Comparison of ENCODE assay signal across 10 cellular contexts in the genomic region with DNA sequence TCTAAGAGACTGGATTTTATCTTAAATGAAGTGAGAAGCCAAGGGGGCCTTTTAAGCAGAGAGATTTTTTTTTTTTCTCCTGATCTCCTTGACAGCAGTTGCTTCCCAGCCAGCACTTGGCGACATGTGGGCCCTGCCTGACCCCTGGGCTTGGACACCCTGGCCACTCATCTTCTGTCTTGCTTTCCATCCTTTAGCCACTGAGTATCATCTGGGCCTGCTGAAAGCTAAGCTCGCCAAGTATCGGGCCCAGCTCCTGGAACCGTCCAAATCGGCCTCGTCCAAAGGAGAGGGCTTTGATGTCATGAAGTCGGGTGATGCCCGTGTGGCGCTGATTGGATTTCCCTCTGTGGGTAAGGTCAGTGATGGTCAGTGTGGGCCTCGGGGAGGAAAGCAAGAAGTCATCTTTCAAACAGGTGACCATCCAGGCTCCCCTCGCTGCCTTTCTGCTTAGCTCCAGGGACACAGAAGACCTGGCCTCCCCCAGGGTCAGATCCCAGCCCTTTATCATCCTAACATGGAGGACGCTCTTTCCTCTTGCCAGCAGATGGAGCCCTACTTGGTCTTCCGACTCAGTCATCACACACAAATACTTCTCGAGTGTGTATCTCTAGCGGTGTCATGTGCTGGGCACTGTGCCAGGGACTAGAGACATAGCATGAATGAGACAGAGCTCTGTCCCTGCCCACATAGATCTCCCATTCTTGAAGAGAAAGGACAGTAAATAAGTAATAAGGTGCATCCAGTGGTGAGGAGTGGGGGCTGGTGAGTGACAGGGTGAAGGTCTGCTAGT. TPM values are rescaled to one million over a fixed set of nuclear protein-coding genes. Genes with fewer than 3 reads are reported as not detected.
DNase-seq lines count a peak whose midpoint lies in the region; ATAC-seq and TF ChIP-seq lines count a peak whose summit lies in the region.
"Had no signal": no experiment of that assay in that cellular context is flagged by ENCODE, and none has a peak within 500 bp of the region (broad histone marks: within the 10 kb centered on the region; RNA-seq: fewer than 3 reads in every experiment).

No MANE protein-coding gene starts in this region.

- H3K4me2 ChIP-seq in GM23248 (ENCODE audit: unreplicated experiment): no peak overlapping the region

- no peaks in the 10 kb centered on the region for H3K9me3 ChIP-seq in GM23248 (ENCODE audit: low read depth)
- no peaks in the 10 kb centered on the region for H3K9me3 ChIP-seq in SJCRH30 (replicated peaks)
- H3K9me3 ChIP-seq in uterus: no peaks in the 10 kb centered on the region

- H4K20me1 ChIP-seq in GM23248 (ENCODE audit: insufficient read depth): no peaks in the 10 kb centered on the region

- H3F3A ChIP-seq in GM23248 (ENCODE audit: insufficient read depth): no peaks in the 10 kb centered on the region

- H3K79me2 ChIP-seq in GM23248 (ENCODE audit: insufficient read depth): peaks cover 20% of the 10 kb centered on the region

- H2AFZ ChIP-seq in GM23248: no peak overlapping the region

- peaks cover 10% of the 10 kb centered on the region; the same call in 1 of the 2 replicates for H3K36me3 ChIP-seq in GM23248 (ENCODE audit: low read depth)
- H3K36me3 ChIP-seq in SJCRH30: peaks cover 32% of the 10 kb centered on the region
- no peaks in the 10 kb centered on the region for H3K36me3 ChIP-seq in uterus

- no peak for TF ChIP-seq POLR2A in uterus (IDR thresholded peaks at IDR 0.05)

- H3K4me3 ChIP-seq in AG10803 (ENCODE audit: low read length): no peak overlapping the region
- no peak overlapping the region for H3K4me3 ChIP-seq in GM23248
- H3K4me3 ChIP-seq in SJCRH30: no peak overlapping the region
- H3K4me3 ChIP-seq in uterus: no peak overlapping the region
- H3K4me3 ChIP-seq: dorsolateral prefrontal cortex had no signal

- WGBS in GM23248 (ENCODE audit: low coverage in 1 of 2, low lambda C conversion rate in 2 of 2, missing lambda C conversion rate in 2 of 2), 2 experiments: 62% methylated on average over 15 of the region's 15 CpGs

- H3K9ac ChIP-seq in GM23248: no peak overlapping the region

- no peaks in the 10 kb centered on the region for H3K27me3 ChIP-seq in GM23248 (replicated peaks; ENCODE audit: insufficient read depth)
- H3K27me3 ChIP-seq in SJCRH30: no peaks in the 10 kb centered on the region
- no peaks in the 10 kb centered on the region for H3K27me3 ChIP-seq in uterus
- H3K27me3 ChIP-seq: dorsolateral prefrontal cortex had no signal

- peaks cover 4% of the 10 kb centered on the region for H3K27me3 Mint-ChIP-seq in glutamatergic neuron (ENCODE audit: unreplicated experiment)

- peaks cover 3% of the 10 kb centered on the region for H3K4me1 Mint-ChIP-seq in glutamatergic neuron (ENCODE audit: low read depth, unreplicated experiment)

- H3K27ac ChIP-seq in GM23248 (no peak overlapping the region), SJCRH30 (no peak overlapping the region), uterus (no peak overlapping the region)
- H3K27ac ChIP-seq: dorsolateral prefrontal cortex, HL-60 had no signal

- ATAC-seq in HG03045 (IDR thresholded peaks at IDR 0.05; ENCODE audit: unreplicated experiment): no peak

- intact Hi-C loops in uterus (cut with DNase I; ENCODE audit: low total_unique reads): no loop called here

- H3K9me2 ChIP-seq in GM23248 (ENCODE audit: insufficient read depth): no peaks in the 10 kb centered on the region

- H3K27ac Mint-ChIP-seq in glutamatergic neuron (ENCODE audit: unreplicated experiment): no peak overlapping the region

- H3K4me1 ChIP-seq in GM23248 (ENCODE audit: insufficient read depth) (peaks cover 5% of the 10 kb centered on the region; the same call in 1 of the 2 replicates), SJCRH30 (no peaks in the 10 kb centered on the region; the same call in 1 of the 2 replicates), uterus (no peaks in the 10 kb centered on the region)

- DNase-seq in AG10803 (ENCODE audit: low read depth) (peak; percentile 63), GM23248 (peak; percentile 89), SJCRH30 (peak; percentile 90 to 93), glutamatergic neuron (no peak), superior temporal gyrus (ENCODE audit: extremely low spot score) (peak; percentile 11), T1000 (lab: John Stamatoyannopoulos, UW) (no peak), uterus (no peak)

- H3K9me3 Mint-ChIP-seq in glutamatergic neuron (ENCODE audit: unreplicated experiment): no peaks in the 10 kb centered on the region

- no peak overlapping the region for H3K4me3 Mint-ChIP-seq in glutamatergic neuron (ENCODE audit: unreplicated experiment)

- TF ChIP-seq CTCF in AG10803 (conservative IDR thresholded peaks at IDR 0.05; ENCODE audit: low read length): peak; percentile 42
- peak; percentile 24 for TF ChIP-seq CTCF in glutamatergic neuron (IDR thresholded peaks at IDR 0.05; ENCODE audit: partially characterized antibody, unreplicated experiment)
- TF ChIP-seq CTCF in uterus (IDR thresholded peaks at IDR 0.05): no peak

- in situ Hi-C loops in GM23248 (cut with MboI): no loop called here

- peaks cover 5% of the 10 kb centered on the region for H3K36me3 Mint-ChIP-seq in glutamatergic neuron (ENCODE audit: unreplicated experiment)

RNA-seq across cellular contexts. Expression of a gene that starts 6.1 kb away (rescaled TPM):
- 51.0 and 53.4 TPM in 2 replicates for total RNA-seq in GM23248 (2014; rRNA removed; shearing (Covaris generic))
- 34.6 and 36.7 TPM in 2 replicates for polyA plus RNA-seq in GM23248 (2016; fragmentation: Nextera tagmentation; extraction: Ambion mirVana)
- 69.1 and 72.2 TPM in 2 replicates for total RNA-seq in SJCRH30 (2014; rRNA removed; shearing (Covaris generic))
- total RNA-seq in glutamatergic neuron (ENCODE audit: unreplicated experiment): 37.1 TPM
- total RNA-seq in uterus: 10 to 100 TPM; 33.0 to 45.6 (median 41.4) TPM

RNA-seq across cellular contexts. Expression of a gene that starts 14.7 kb away (rescaled TPM):
- 0.25 and 0.54 TPM in 2 replicates for total RNA-seq in GM23248 (2014; rRNA removed; shearing (Covaris generic))
- 0.70 and 0.90 TPM in 2 replicates for polyA plus RNA-seq in GM23248 (2016; fragmentation: Nextera tagmentation; extraction: Ambion mirVana)
- 0.53 and 0.58 TPM in 2 replicates for total RNA-seq in SJCRH30 (2014; rRNA removed; shearing (Covaris generic))
- total RNA-seq in glutamatergic neuron (ENCODE audit: unreplicated experiment) (4.0 TPM), uterus (1 to 10 TPM in 3 of 4 donors, not detected in 1; 1.5 to 8.1 (median 2.9) TPM)

RNA-seq across cellular contexts. Expression of a gene that starts 54.6 kb away (rescaled TPM):
- 8.0 and 10.2 TPM in 2 replicates for total RNA-seq in GM23248 (2014; rRNA removed; shearing (Covaris generic))
- polyA plus RNA-seq in GM23248 (2016; fragmentation: Nextera tagmentation; extraction: Ambion mirVana): 7.2 and 7.3 TPM in 2 replicates
- 35.4 and 39.6 TPM in 2 replicates for total RNA-seq in SJCRH30 (2014; rRNA removed; shearing (Covaris generic))
- 8.2 TPM for total RNA-seq in glutamatergic neuron (ENCODE audit: unreplicated experiment)
- total RNA-seq in uterus: 10 to 100 TPM in 3 of 4 donors, 1 to 10 TPM in 1; 2.6 to 22.1 (median 13.4) TPM

RNA-seq across cellular contexts. Expression of a gene that starts 54.8 kb away (rescaled TPM):
- total RNA-seq in GM23248 (2014; rRNA removed; shearing (Covaris generic)): 17.0 and 37.6 TPM in 2 replicates
- 21.9 and 22.3 TPM in 2 replicates for polyA plus RNA-seq in GM23248 (2016; fragmentation: Nextera tagmentation; extraction: Ambion mirVana)
- 53.6 and 58.3 TPM in 2 replicates for total RNA-seq in SJCRH30 (2014; rRNA removed; shearing (Covaris generic))
- 34.7 TPM for total RNA-seq in glutamatergic neuron (ENCODE audit: unreplicated experiment)
- 100 to 1,000 TPM in 1 of 4 donors, 10 to 100 TPM in 2, 1 to 10 TPM in 1; 7.9 to 166 (median 20.6) TPM for total RNA-seq in uterus

Comparison
In these comparisons a context has a peak if more than half of its experiments do, and no peak if none do; other contexts are left out.
1. DNase-seq: peak in AG10803 (single experiment), GM23248 (single experiment), SJCRH30 (2 of 2) and superior temporal gyrus (single experiment); none in glutamatergic neuron (single experiment), T1000 (single experiment) and uterus (0 of 2).
2. CTCF ChIP-seq: peak in AG10803 (single experiment) and glutamatergic neuron (single experiment); none in uterus (0 of 4).